27 cellular contexts compared by ENCODE assay signal in the genomic region with DNA sequence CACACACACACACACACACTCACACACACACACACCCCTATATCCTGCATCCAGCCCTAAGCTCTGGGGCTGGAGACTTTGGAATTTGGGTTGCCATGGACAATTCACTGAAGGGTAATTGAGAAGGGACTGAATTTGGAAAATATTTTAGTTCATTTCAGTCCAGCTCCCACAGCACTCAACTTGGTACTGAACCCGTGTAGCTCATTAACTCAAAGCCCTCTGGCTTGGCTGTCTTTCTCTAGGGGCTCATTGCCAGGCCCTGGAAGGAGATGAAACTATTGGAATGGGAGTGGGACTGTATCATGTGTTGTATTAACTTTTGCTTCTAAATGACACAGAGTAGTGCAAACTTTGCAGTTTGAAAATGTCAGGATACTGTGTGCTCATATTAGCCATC.
"Had no signal": no experiment of that assay in that cellular context is flagged by ENCODE, and none has a peak within 500 bp of the region (broad histone marks: within the 10 kb centered on the region; RNA-seq: fewer than 3 reads in every experiment).

No MANE protein-coding gene starts in this region.

- H3K27ac Mint-ChIP-seq: naive thymus-derived CD4-positive, alpha-beta T cell; natural killer cell; nephron; neural progenitor cell; stimulated activated effector memory CD8-positive, alpha-beta T cell treated with anti-CD3 and anti-CD28 coated beads, Interleukin-12 subunit alpha, Interleukin-12 subunit beta, amount 100 ng/mL, for 72 hours; stimulated activated naive B cell treated with anti-CD40 and anti-IgM and Interleukin-4, amounts not matched to agents 10 μg/mL and 1 μg/mL and 100 μg/mL, for 72 hours; stimulated activated naive CD8-positive, alpha-beta T cell treated with anti-CD3 and anti-CD28 coated beads, Interleukin-15, Interleukin-2, amounts not matched to agents 100 ng/mL and 50 ng/mL, for 24 hours; type B pancreatic cell had no signal

- H3K36me3 ChIP-seq: neutrophil, pancreas, prostate gland, right lobe of liver, transverse colon, vagina had no signal

- H3K4me3 ChIP-seq: neural progenitor cell, pancreas, prostate gland, right lobe of liver, sigmoid colon, stomach, suprapubic skin, testis, tibial artery, transverse colon, vagina had no signal

- H3K4me1 Mint-ChIP-seq: naive thymus-derived CD4-positive, alpha-beta T cell; natural killer cell; nephron; stimulated activated effector memory CD8-positive, alpha-beta T cell treated with anti-CD3 and anti-CD28 coated beads, Interleukin-12 subunit alpha, Interleukin-12 subunit beta, amount 100 ng/mL, for 72 hours had no signal

- H3K27me3 ChIP-seq: neural progenitor cell, neutrophil, pancreas, right lobe of liver, sigmoid colon, stomach, suprapubic skin, testis, tibial artery, transverse colon, vagina had no signal

- H3K9me3 Mint-ChIP-seq: nephron; neural progenitor cell; stimulated activated effector memory CD8-positive, alpha-beta T cell treated with anti-CD3 and anti-CD28 coated beads, Interleukin-12 subunit alpha, Interleukin-12 subunit beta, amount 100 ng/mL, for 72 hours; stimulated activated naive CD8-positive, alpha-beta T cell treated with anti-CD3 and anti-CD28 coated beads, Interleukin-15, Interleukin-2, amounts not matched to agents 100 ng/mL and 50 ng/mL, for 24 hours; type B pancreatic cell had no signal

- ATAC-seq: naive thymus-derived CD4-positive, alpha-beta T cell; natural killer cell; pancreas; right cardiac atrium; right lobe of liver; stimulated activated effector memory CD8-positive, alpha-beta T cell treated with anti-CD3 and anti-CD28 coated beads, Interleukin-12 subunit alpha, Interleukin-12 subunit beta, amount 100 ng/mL, for 72 hours; stimulated activated naive B cell treated with anti-CD40 and anti-IgM and Interleukin-4, amounts not matched to agents 10 μg/mL and 1 μg/mL and 100 μg/mL, for 72 hours had no signal

- H3K36me3 Mint-ChIP-seq: naive thymus-derived CD4-positive, alpha-beta T cell; natural killer cell; stimulated activated effector memory CD8-positive, alpha-beta T cell treated with anti-CD3 and anti-CD28 coated beads, Interleukin-12 subunit alpha, Interleukin-12 subunit beta, amount 100 ng/mL, for 72 hours; stimulated activated naive B cell treated with anti-CD40 and anti-IgM and Interleukin-4, amounts not matched to agents 10 μg/mL and 1 μg/mL and 100 μg/mL, for 72 hours; type B pancreatic cell had no signal

- H3K4me1 ChIP-seq: pancreas, prostate gland, right lobe of liver, sigmoid colon, stomach, suprapubic skin, testis, tibial artery, transverse colon, vagina had no signal

- H3K27me3 Mint-ChIP-seq: stimulated activated naive B cell treated with anti-CD40 and anti-IgM and Interleukin-4, amounts not matched to agents 10 μg/mL and 1 μg/mL and 100 μg/mL, for 72 hours; stimulated activated naive CD8-positive, alpha-beta T cell treated with anti-CD3 and anti-CD28 coated beads, Interleukin-15, Interleukin-2, amounts not matched to agents 100 ng/mL and 50 ng/mL, for 24 hours had no signal

- H3K9me3 ChIP-seq: neutrophil, pancreas, prostate gland, right lobe of liver, sigmoid colon, suprapubic skin, testis, transverse colon, vagina had no signal

- H3K4me3 Mint-ChIP-seq: naive thymus-derived CD4-positive, alpha-beta T cell; natural killer cell; nephron; neural progenitor cell; stimulated activated effector memory CD8-positive, alpha-beta T cell treated with anti-CD3 and anti-CD28 coated beads, Interleukin-12 subunit alpha, Interleukin-12 subunit beta, amount 100 ng/mL, for 72 hours; stimulated activated naive B cell treated with anti-CD40 and anti-IgM and Interleukin-4, amounts not matched to agents 10 μg/mL and 1 μg/mL and 100 μg/mL, for 72 hours; stimulated activated naive CD8-positive, alpha-beta T cell treated with anti-CD3 and anti-CD28 coated beads, Interleukin-15, Interleukin-2, amounts not matched to agents 100 ng/mL and 50 ng/mL, for 24 hours; type B pancreatic cell had no signal

- DNase-seq: naive thymus-derived CD4-positive, alpha-beta T cell; natural killer cell; pancreas; right cardiac atrium; right lobe of liver; sigmoid colon; small intestine; stimulated activated CD4-positive, alpha-beta T cell treated with anti-CD3 and anti-CD28 coated beads, Interleukin-15, amount 100 ng/mL, for 24 hours; stimulated activated CD4-positive, alpha-beta T cell treated with anti-CD3 and anti-CD28 coated beads, Interleukin-2, amount 100 ng/mL, for 24 hours; stimulated activated CD4-positive, alpha-beta T cell treated with anti-CD3 and anti-CD28 coated beads, Interleukin-2, amount 100 ng/mL, for 48 hours; stimulated activated CD4-positive, alpha-beta T cell treated with anti-CD3 and anti-CD28 coated beads, Interleukin-4, amount 100 ng/mL, for 24 hours; stimulated activated naive B cell treated with anti-CD40 and anti-IgM and Interleukin-4, amounts not matched to agents 10 μg/mL and 1 μg/mL and 100 μg/mL, for 72 hours; stimulated activated naive CD4-positive, alpha-beta T cell treated with Interleukin-2 at 50 U/mL for 16 hours; stomach; testis; tibial artery; transverse colon had no signal

- H2AFZ ChIP-seq: neural progenitor cell had no signal

- H3K9ac ChIP-seq: neural progenitor cell had no signal

- FAIRE-seq: pancreas, small intestine, urothelium cell line had no signal

- H3K27ac ChIP-seq: neural progenitor cell, neutrophil, pancreas, prostate gland, right lobe of liver, sigmoid colon, stomach, suprapubic skin, testis, tibial artery, transverse colon, vagina had no signal
